9 cellular contexts compared by ENCODE assay signal in the genomic region with DNA sequence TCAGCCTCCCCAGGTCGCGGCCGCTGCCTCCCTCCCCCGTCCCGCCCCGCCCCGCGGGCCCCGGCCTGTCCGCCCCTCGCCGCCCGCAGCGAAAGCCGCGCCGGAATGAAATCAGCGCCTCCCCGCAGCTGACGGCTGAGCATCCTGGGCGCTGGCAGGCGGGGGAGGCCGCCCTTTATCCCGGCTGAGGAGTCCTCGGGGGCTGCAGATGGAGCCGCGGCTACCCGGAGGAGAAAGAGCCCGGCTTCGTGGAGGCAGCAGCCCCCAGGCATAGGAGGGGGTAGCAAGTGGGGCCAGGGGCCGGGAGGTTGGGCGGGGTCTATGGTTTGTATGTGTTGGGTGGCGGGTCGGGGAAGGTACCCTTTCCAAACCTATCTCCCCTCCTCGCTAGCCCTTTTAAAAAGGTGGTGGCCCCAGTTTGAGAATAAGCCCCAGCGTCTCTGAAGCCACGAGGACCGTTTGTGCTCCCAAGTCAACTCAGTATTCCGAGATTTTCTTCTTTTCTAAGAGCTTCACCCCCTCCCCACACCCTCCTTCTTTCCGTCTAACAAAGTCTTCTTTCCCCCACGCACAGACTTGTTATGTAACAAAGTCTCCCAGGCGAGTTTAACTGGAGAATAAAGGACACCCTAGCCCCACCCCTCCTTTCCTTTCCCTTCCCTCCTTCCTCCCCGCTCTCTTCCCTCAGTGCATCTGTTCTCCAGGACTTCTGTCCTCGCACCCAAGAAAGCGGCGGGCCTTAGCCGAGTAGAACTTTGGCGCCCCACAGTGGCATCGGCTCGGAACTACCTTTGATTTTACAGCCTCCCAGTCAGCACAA. TPM values are rescaled to one million over a fixed set of nuclear protein-coding genes. Genes with fewer than 3 reads are reported as not detected.
A peak's percentile ranks its signal among the peaks of the same experiment; 100 is the strongest.
DNase-seq lines count a peak whose midpoint lies in the region; ATAC-seq and TF ChIP-seq lines count a peak whose summit lies in the region.
"Had no signal": no experiment of that assay in that cellular context is flagged by ENCODE, and none has a peak within 500 bp of the region (broad histone marks: within the 10 kb centered on the region; RNA-seq: fewer than 3 reads in every experiment).

No MANE protein-coding gene starts in this region.

- H3K36me3 ChIP-seq in BE2C, result no peaks in the 10 kb centered on the region
- H3K36me3 ChIP-seq in colonic mucosa, result no peaks in the 10 kb centered on the region

- no peak overlapping the region for H3K27ac ChIP-seq in colonic mucosa

- DNase-seq in BE2C (peak; percentile 81), NCI-H226 (peak; percentile 68), colonic mucosa (peak; percentile 73), left colon (peak in 1 of 2 donors; percentile 73)
- DNase-seq in activated CD4-positive, alpha-beta T cell treated with anti-CD3 and anti-CD28 coated beads for 1 hour, result peak; percentile 49
- peak; percentile 72 to 73 for DNase-seq in stimulated activated CD4-positive, alpha-beta T cell treated with anti-CD3 and anti-CD28 coated beads, Interleukin-2, amount 100 ng/mL, for 48 hours

- H3K4me3 ChIP-seq in BE2C (ENCODE audit: low read depth, low read length), result peak overlapping the region; percentile 53
- H3K4me3 ChIP-seq in colonic mucosa, result peak overlapping the region; percentile 20

- H3K9me3 ChIP-seq in BE2C (no peaks in the 10 kb centered on the region), colonic mucosa (no peaks in the 10 kb centered on the region)

- intact Hi-C loops in colonic mucosa (cut with DNase I) (loop anchor here (5.0 kb wide), 1 partner anchor 1348 kb away; no protein-coding TSS in a partner anchor), left colon (cut with DNase I, micrococcal nuclease) (loop anchor here in 1 of 2 donors (5.0 kb wide), 1 partner anchor 1348 kb away; no protein-coding TSS in a partner anchor)

- no peak overlapping the region for H3K9ac ChIP-seq in colonic mucosa (ENCODE audit: low read depth in 2 of 2, low read length in 2 of 2)

- H3K4me1 ChIP-seq in BE2C (no peaks in the 10 kb centered on the region), colonic mucosa (peaks cover 5% of the 10 kb centered on the region)

- ATAC-seq in GM18909 (IDR thresholded peaks at IDR 0.05; ENCODE audit: poor library complexity, unreplicated experiment), result peak; percentile 63
- ATAC-seq in HG03196 (IDR thresholded peaks at IDR 0.05; ENCODE audit: unreplicated experiment), result peak; percentile 79
- peak; percentile 86 for ATAC-seq in left colon

- TF ChIP-seq CTCF in BE2C (IDR thresholded peaks at IDR 0.05; ENCODE audit: low read depth, low read length) (peak; percentile 89), colonic mucosa (IDR thresholded peaks at IDR 0.05) (peak; percentile 79)

- H3K27me3 ChIP-seq in BE2C (peaks cover 91% of the 10 kb centered on the region), colonic mucosa (peaks cover 72% of the 10 kb centered on the region)

RNA-seq across cellular contexts. Expression of gene POU3F2, which starts 11.0 kb away (rescaled TPM):
- 0.22 TPM for polyA plus RNA-seq in BE2C (2012; ENCODE audit: insufficient read depth, insufficient read length, low read depth)
- total RNA-seq in colonic mucosa (not detected), left colon (not detected)
- total RNA-seq: T-helper 1 cell treated with Interleukin-12 subunit alpha and Interleukin-12 subunit beta and Interleukin-4 antibody, amounts not matched to agents 30 ng/mL and 1 ng/mL, for 36 hours had no signal
